Comparison of ENCODE assay signal across 8 cellular contexts in the genomic region with DNA sequence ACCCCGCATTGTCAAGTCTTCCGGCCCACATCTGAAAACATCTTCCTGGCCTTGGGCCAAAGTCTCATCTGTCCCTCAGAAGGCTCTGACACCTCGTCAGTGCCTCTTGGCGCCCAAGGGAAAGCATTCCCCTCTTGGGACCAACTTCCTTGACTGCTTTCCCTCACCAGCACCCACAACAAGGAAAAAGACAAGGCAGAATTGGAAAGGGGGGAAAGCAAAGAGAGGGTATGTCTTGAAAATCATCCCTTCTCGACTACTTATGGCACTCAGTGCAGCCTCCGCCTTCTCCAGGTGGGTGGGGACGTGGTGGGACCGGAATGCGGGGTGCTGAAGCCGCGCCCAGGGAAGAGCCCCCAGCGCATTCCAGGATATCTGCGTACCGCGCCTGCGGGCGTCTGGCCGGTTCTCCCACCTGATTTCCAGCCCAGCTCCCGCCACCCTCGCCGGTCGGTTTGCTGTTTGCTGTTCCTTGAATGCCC. TPM values are rescaled to one million over a fixed set of nuclear protein-coding genes. Genes with fewer than 3 reads are reported as not detected.
A peak's percentile ranks its signal among the peaks of the same experiment; 100 is the strongest.
DNase-seq lines count a peak whose midpoint lies in the region; ATAC-seq, FAIRE-seq and TF ChIP-seq lines count a peak whose summit lies in the region.

No MANE protein-coding gene starts in this region.

- intact Hi-C loops in pancreas (cut with DNase I): no loop called here

- peak overlapping the region; percentile 79 to 85 for H3K4me3 ChIP-seq in gastroesophageal sphincter
- peak overlapping the region; percentile 76 to 88 (median 82) for H3K4me3 ChIP-seq in pancreas

- H3K9ac ChIP-seq in ES-I3 (ENCODE audit: low read depth, low read length): peak overlapping the region; percentile 81

- TF ChIP-seq POLR2A in gastroesophageal sphincter (IDR thresholded peaks at IDR 0.05): no peak

- no peak for TF ChIP-seq EP300 in gastroesophageal sphincter (IDR thresholded peaks at IDR 0.05)

- H3K36me3 ChIP-seq in ES-I3 (ENCODE audit: insufficient read depth, low read length) (peaks cover 11% of the 10 kb centered on the region; the same call in 1 of the 2 replicates), gastroesophageal sphincter (peaks cover 0 to 26% of the 10 kb centered on the region in 2 donors), pancreas (peaks cover 0 to 7% (median 0%) of the 10 kb centered on the region in 3 donors)

- ATAC-seq in HG03159 (IDR thresholded peaks at IDR 0.05; ENCODE audit: unreplicated experiment) (peak; percentile 3), gastroesophageal sphincter (no peak), pancreas (peak in 2 of 4 donors; percentile 1 to 2), GM21381 (IDR thresholded peaks at IDR 0.05; ENCODE audit: unreplicated experiment) (no peak)

- H3K9me3 ChIP-seq in ES-I3 (ENCODE audit: control insufficient read depth, insufficient read depth, low read length): no peaks in the 10 kb centered on the region
- no peaks in the 10 kb centered on the region for H3K9me3 ChIP-seq in gastroesophageal sphincter
- no peaks in the 10 kb centered on the region for H3K9me3 ChIP-seq in pancreas

- peak overlapping the region; percentile 99 for H3K27ac ChIP-seq in VCaP
- peak overlapping the region; percentile 82 to 98 (median 96) for H3K27ac ChIP-seq in gastroesophageal sphincter
- peak overlapping the region; percentile 83 to 97 (median 90) for H3K27ac ChIP-seq in pancreas

- H3K4me1 ChIP-seq in ES-I3 (ENCODE audit: insufficient read depth, low read length): peaks cover 18% of the 10 kb centered on the region
- peaks cover 0 to 78% (median 41%) of the 10 kb centered on the region in 3 donors for H3K4me1 ChIP-seq in gastroesophageal sphincter
- peaks cover 7 to 34% (median 10%) of the 10 kb centered on the region in 3 donors for H3K4me1 ChIP-seq in pancreas

- 0% methylated on average over 3 to 17 of the region's 22 CpGs for WGBS in gastroesophageal sphincter (ENCODE audit: low coverage in 1 of 2), 2 donors
- WGBS in pancreas, 2 donors: 1% methylated on average over 21 to 22 of the region's 22 CpGs

- no peak for FAIRE-seq in pancreas (lab: Jason Lieb, UNC)

- H3K27me3 ChIP-seq in gastroesophageal sphincter (no peaks in the 10 kb centered on the region), pancreas (no peaks in the 10 kb centered on the region)

- peak in 5 of 6 donors; percentile 42 to 75 (median 54) for DNase-seq in pancreas
- DNase-seq in H4 (ENCODE audit: low spot score): no peak
- DNase-seq in HuH-7 (ENCODE audit: low spot score): no peak

- TF ChIP-seq CTCF in VCaP (conservative IDR thresholded peaks at IDR 0.05): no peak
- TF ChIP-seq CTCF in gastroesophageal sphincter (IDR thresholded peaks at IDR 0.05): no peak
- no peak for TF ChIP-seq CTCF in pancreas (IDR thresholded peaks at IDR 0.05)

RNA-seq across cellular contexts. Expression of a gene that starts 0.6 kb away (rescaled TPM):
- 100 to 1,000 TPM in 3 of 4 donors, 10 to 100 TPM in 1; 64.8 to 115 (median 106) TPM for total RNA-seq in gastroesophageal sphincter
- 10 to 100 TPM; 20.0 to 46.1 (median 27.0) TPM for total RNA-seq in pancreas
- 10 to 100 TPM; 22.8 to 38.1 TPM for polyA plus RNA-seq in pancreas
- total RNA-seq in H4 (2014; rRNA removed; shearing (Covaris generic)): 93.2 and 96.9 TPM in 2 replicates

RNA-seq across cellular contexts. Expression of a gene that starts 3.8 kb away (rescaled TPM):
- total RNA-seq in gastroesophageal sphincter: 10 to 100 TPM in 1 of 4 donors, 1 to 10 TPM in 3; 5.1 to 10.4 (median 6.8) TPM
- total RNA-seq in pancreas: 10 to 100 TPM in 2 of 6 donors, 1 to 10 TPM in 4; 6.5 to 13.2 (median 8.0) TPM
- 10 to 100 TPM; 13.3 to 19.6 TPM for polyA plus RNA-seq in pancreas
- total RNA-seq in H4 (2014; rRNA removed; shearing (Covaris generic)): 9.6 and 13.3 TPM in 2 replicates

RNA-seq across cellular contexts. Expression of a gene that starts 5.5 kb away (rescaled TPM):
- total RNA-seq in gastroesophageal sphincter (10 to 100 TPM; 13.9 to 21.2 (median 15.6) TPM), pancreas (10 to 100 TPM; 13.4 to 27.6 (median 18.3) TPM)
- 10 to 100 TPM; 36.9 to 48.6 TPM for polyA plus RNA-seq in pancreas
- total RNA-seq in H4 (2014; rRNA removed; shearing (Covaris generic)): 6.5 and 7.0 TPM in 2 replicates

RNA-seq across cellular contexts. Expression of a gene that starts 13.6 kb away (rescaled TPM):
- 100 to 1,000 TPM; 158 to 193 (median 180) TPM for total RNA-seq in gastroesophageal sphincter
- 100 to 1,000 TPM in 2 of 6 donors, 10 to 100 TPM in 4; 82.6 to 106 (median 95.6) TPM for total RNA-seq in pancreas
- polyA plus RNA-seq in pancreas: 100 to 1,000 TPM; 117 to 180 TPM
- total RNA-seq in H4 (2014; rRNA removed; shearing (Covaris generic)): 256 and 283 TPM in 2 replicates

RNA-seq across cellular contexts. Expression of a gene that starts 17.4 kb away (rescaled TPM):
- total RNA-seq in gastroesophageal sphincter: 10 to 100 TPM; 10.2 to 46.5 (median 32.3) TPM
- total RNA-seq in pancreas: 10 to 100 TPM; 17.8 to 41.7 (median 20.4) TPM
- polyA plus RNA-seq in pancreas: 10 to 100 TPM; 48.9 to 57.0 TPM
- total RNA-seq in H4 (2014; rRNA removed; shearing (Covaris generic)): 3.5 and 4.3 TPM in 2 replicates

Comparison
In these comparisons a context has a peak if more than half of its experiments do, and no peak if none do; other contexts are left out.
1. DNase-seq: peak in pancreas (5 of 6); none in H4 (single experiment) and HuH-7 (single experiment).
2. Peak in every context shown above with its lines, with median percentiles within 50 percentile points of each other: H3K27ac ChIP-seq.